Comparison of ENCODE assay signal across 1 cellular context in the genomic region with DNA sequence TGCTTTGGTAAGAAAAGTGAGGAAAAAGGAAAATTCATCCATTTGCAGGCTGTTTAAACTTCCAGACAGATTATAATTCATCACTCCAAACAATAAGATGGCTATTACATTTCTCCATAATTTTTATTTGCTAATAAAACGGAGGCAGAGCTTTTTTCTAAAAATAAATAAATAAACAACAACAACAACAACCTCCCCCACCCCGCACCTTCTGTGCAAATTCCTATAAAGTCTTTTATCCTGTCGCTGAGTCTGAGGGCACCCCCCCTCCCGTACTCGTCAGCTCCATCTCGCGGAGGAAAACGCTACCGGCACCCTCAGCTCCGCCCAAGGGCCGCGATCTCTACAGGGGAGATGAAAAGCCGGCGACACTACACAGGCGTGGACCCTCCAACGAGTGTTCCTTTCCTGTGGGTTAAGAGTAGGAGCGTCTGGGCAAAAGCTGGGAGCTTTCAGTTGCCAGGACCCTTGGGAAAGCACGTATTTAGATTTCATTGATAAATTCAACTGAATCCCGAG.
A peak's percentile ranks its signal among the peaks of the same experiment; 100 is the strongest.
TF ChIP-seq lines count a peak whose summit lies in the region.

No MANE protein-coding gene starts in this region.

TF ChIP-seq in HEK293, 187 proteins besides CTCF, POLR2A, EP300 and RAD21 (continued from another document):
- no peak for TF ChIP-seq ZNF645 (tag by site-specific recombination; IDR thresholded peaks at IDR 0.05)
- no peak for TF ChIP-seq PBX3 (CRISPR knock-in tag; IDR thresholded peaks at IDR 0.05)
- no peak for TF ChIP-seq ZNF112 (tag by site-specific recombination; IDR thresholded peaks at IDR 0.05)
- TF ChIP-seq, protein P1, sequence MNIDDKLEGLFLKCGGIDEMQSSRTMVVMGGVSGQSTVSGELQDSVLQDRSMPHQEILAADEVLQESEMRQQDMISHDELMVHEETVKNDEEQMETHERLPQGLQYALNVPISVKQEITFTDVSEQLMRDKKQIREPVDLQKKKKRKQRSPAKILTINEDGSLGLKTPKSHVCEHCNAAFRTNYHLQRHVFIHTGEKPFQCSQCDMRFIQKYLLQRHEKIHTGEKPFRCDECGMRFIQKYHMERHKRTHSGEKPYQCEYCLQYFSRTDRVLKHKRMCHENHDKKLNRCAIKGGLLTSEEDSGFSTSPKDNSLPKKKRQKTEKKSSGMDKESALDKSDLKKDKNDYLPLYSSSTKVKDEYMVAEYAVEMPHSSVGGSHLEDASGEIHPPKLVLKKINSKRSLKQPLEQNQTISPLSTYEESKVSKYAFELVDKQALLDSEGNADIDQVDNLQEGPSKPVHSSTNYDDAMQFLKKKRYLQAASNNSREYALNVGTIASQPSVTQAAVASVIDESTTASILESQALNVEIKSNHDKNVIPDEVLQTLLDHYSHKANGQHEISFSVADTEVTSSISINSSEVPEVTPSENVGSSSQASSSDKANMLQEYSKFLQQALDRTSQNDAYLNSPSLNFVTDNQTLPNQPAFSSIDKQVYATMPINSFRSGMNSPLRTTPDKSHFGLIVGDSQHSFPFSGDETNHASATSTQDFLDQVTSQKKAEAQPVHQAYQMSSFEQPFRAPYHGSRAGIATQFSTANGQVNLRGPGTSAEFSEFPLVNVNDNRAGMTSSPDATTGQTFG (tag by site-specific recombination; IDR thresholded peaks at IDR 0.05; ENCODE audit: borderline replicate concordance), result no peak
- TF ChIP-seq ZNF513 (tag by site-specific recombination; IDR thresholded peaks at IDR 0.05), result no peak
- TF ChIP-seq ZNF707 (tag by site-specific recombination; IDR thresholded peaks at IDR 0.05), result no peak
- no peak for TF ChIP-seq GLI2 (tag by site-specific recombination; IDR thresholded peaks at IDR 0.05; ENCODE audit: borderline replicate concordance, low read depth)
- TF ChIP-seq ZNF692 (tag by site-specific recombination; IDR thresholded peaks at IDR 0.05), result 0 out of 2 replicates have a peak, but pooled peaks have one; percentile 31
- no peak for TF ChIP-seq ZNF223 (tag by site-specific recombination; IDR thresholded peaks at IDR 0.05)
- peak; percentile 39; the same call in 1 of the 2 replicates for TF ChIP-seq ZNF423 (tag by site-specific recombination; IDR thresholded peaks at IDR 0.05)
- TF ChIP-seq WT1 (tag by site-specific recombination; IDR thresholded peaks at IDR 0.05), result no peak
- TF ChIP-seq, protein P2, sequence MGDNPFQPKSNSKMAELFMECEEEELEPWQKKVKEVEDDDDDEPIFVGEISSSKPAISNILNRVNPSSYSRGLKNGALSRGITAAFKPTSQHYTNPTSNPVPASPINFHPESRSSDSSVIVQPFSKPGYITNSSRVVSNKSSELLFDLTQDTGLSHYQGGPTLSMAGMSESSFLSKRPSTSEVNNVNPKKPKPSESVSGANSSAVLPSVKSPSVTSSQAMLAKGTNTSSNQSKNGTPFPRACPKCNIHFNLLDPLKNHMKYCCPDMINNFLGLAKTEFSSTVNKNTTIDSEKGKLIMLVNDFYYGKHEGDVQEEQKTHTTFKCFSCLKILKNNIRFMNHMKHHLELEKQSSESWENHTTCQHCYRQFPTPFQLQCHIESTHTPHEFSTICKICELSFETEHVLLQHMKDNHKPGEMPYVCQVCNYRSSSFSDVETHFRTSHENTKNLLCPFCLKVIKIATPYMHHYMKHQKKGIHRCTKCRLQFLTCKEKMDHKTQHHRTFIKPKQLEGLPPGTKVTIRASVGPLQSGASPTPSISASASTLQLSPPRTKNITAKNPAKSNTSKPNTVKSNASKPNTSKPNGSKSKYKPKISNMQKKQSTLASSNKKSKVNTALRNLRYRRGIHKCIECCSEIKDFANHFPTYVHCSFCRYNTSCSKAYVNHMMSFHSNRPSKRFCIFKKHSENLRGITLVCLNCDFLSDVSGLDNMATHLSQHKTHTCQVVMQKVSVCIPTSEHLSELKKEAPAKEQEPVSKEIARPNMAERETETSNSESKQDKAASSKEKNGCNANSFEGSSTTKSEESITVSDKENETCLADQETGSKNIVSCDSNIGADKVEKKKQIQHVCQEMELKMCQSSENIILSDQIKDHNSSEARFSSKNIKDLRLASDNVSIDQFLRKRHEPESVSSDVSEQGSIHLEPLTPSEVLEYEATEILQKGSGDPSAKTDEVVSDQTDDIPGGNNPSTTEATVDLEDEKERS (tag by site-specific recombination; IDR thresholded peaks at IDR 0.05), result no peak
- TF ChIP-seq, protein P3, sequence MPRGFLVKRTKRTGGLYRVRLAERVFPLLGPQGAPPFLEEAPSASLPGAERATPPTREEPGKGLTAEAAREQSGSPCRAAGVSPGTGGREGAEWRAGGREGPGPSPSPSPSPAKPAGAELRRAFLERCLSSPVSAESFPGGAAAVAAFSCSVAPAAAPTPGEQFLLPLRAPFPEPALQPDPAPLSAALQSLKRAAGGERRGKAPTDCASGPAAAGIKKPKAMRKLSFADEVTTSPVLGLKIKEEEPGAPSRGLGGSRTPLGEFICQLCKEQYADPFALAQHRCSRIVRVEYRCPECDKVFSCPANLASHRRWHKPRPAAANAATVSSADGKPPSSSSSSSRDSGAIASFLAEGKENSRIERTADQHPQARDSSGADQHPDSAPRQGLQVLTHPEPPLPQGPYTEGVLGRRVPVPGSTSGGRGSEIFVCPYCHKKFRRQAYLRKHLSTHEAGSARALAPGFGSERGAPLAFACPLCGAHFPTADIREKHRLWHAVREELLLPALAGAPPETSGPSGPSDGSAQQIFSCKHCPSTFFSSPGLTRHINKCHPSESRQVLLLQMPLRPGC (tag by site-specific recombination; IDR thresholded peaks at IDR 0.05), result 0 out of 2 replicates have a peak, but pooled peaks have one; percentile 49
- TF ChIP-seq, protein P4, sequence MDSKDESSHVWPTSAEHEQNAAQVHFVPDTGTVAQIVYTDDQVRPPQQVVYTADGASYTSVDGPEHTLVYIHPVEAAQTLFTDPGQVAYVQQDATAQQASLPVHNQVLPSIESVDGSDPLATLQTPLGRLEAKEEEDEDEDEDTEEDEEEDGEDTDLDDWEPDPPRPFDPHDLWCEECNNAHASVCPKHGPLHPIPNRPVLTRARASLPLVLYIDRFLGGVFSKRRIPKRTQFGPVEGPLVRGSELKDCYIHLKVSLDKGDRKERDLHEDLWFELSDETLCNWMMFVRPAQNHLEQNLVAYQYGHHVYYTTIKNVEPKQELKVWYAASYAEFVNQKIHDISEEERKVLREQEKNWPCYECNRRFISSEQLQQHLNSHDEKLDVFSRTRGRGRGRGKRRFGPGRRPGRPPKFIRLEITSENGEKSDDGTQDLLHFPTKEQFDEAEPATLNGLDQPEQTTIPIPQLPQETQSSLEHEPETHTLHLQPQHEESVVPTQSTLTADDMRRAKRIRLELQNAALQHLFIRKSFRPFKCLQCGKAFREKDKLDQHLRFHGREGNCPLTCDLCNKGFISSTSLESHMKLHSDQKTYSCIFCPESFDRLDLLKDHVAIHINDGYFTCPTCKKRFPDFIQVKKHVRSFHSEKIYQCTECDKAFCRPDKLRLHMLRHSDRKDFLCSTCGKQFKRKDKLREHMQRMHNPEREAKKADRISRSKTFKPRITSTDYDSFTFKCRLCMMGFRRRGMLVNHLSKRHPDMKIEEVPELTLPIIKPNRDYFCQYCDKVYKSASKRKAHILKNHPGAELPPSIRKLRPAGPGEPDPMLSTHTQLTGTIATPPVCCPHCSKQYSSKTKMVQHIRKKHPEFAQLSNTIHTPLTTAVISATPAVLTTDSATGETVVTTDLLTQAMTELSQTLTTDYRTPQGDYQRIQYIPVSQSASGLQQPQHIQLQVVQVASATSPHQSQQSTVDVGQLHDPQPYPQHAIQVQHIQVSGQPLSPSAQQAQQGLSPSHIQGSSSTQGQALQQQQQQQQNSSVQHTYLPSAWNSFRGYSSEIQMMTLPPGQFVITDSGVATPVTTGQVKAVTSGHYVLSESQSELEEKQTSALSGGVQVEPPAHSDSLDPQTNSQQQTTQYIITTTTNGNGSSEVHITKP (tag by site-specific recombination; IDR thresholded peaks at IDR 0.05), result peak; percentile 61
- TF ChIP-seq ZNF560 (tag by site-specific recombination; IDR thresholded peaks at IDR 0.05; ENCODE audit: borderline replicate concordance), result no peak
- TF ChIP-seq, protein P5, sequence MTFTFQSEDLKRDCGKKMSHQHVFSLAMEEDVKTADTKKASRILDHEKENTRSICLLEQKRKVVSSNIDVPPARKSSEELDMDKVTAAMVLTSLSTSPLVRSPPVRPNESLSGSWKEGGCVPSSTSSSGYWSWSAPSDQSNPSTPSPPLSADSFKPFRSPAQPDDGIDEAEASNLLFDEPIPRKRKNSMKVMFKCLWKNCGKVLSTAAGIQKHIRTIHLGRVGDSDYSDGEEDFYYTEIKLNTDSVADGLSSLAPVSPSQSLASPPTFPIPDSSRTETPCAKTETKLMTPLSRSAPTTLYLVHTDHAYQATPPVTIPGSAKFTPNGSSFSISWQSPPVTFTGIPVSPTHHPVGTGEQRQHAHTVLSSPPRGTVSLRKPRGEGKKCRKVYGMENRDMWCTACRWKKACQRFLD (tag by site-specific recombination; IDR thresholded peaks at IDR 0.05), result no peak
- 0 out of 2 replicates have a peak, but pooled peaks have one; percentile 11 for TF ChIP-seq ZNF184 (tag by site-specific recombination; IDR thresholded peaks at IDR 0.05)
- TF ChIP-seq, protein P6, sequence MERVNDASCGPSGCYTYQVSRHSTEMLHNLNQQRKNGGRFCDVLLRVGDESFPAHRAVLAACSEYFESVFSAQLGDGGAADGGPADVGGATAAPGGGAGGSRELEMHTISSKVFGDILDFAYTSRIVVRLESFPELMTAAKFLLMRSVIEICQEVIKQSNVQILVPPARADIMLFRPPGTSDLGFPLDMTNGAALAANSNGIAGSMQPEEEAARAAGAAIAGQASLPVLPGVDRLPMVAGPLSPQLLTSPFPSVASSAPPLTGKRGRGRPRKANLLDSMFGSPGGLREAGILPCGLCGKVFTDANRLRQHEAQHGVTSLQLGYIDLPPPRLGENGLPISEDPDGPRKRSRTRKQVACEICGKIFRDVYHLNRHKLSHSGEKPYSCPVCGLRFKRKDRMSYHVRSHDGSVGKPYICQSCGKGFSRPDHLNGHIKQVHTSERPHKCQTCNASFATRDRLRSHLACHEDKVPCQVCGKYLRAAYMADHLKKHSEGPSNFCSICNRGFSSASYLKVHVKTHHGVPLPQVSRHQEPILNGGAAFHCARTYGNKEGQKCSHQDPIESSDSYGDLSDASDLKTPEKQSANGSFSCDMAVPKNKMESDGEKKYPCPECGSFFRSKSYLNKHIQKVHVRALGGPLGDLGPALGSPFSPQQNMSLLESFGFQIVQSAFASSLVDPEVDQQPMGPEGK (tag by site-specific recombination; IDR thresholded peaks at IDR 0.05), result peak; percentile 41
- 0 out of 2 replicates have a peak, but pooled peaks have one; percentile 22 for TF ChIP-seq ZSCAN30 (tag by site-specific recombination; IDR thresholded peaks at IDR 0.05)
- peak; percentile 40 for TF ChIP-seq ZNF654 (tag by site-specific recombination; IDR thresholded peaks at IDR 0.05; ENCODE audit: low read depth)
- no peak for TF ChIP-seq SCRT2 (tag by site-specific recombination; IDR thresholded peaks at IDR 0.05)
